ENCODE assay signal across 9 cellular contexts in the genomic region with DNA sequence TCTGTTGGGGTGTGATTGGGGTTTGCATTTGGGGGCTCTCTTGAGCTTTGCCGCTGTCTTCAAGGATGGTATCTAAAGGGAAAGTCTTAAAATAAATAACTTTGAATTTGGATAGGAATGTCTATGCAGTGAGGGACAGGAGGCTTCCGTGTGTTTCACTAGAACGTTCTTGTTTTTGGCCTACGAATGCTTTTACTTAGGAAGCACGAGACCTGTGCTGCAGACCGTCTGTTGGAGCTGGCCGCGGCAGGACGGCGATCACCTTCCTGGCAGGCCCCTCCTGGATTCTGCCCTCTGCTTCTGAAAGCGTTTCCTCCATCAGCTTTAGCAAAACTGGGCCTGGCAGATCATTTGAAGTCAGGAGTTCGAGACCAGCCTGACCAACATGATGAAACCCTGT. TPM values are rescaled to one million over a fixed set of nuclear protein-coding genes. Genes with fewer than 3 reads are reported as not detected.
DNase-seq lines count a peak whose midpoint lies in the region; ATAC-seq, FAIRE-seq and TF ChIP-seq lines count a peak whose summit lies in the region.
"Had no signal": no experiment of that assay in that cellular context is flagged by ENCODE, and none has a peak within 500 bp of the region (broad histone marks: within the 10 kb centered on the region; RNA-seq: fewer than 3 reads in every experiment).

No MANE protein-coding gene starts in this region.

- H3K36me3 Mint-ChIP-seq in CD8-positive, alpha-beta memory T cell: peaks cover 0 to 56% (median 4%) of the 10 kb centered on the region in 3 donors
- H3K36me3 Mint-ChIP-seq in activated T-helper 2 cell treated with anti-CD3 and anti-CD28 coated beads, Interferon-gamma antibody, Interleukin-2, Interleukin-4, amounts not matched to agents 10 μg/mL and 5 μg/mL and 100 μg/mL, durations not matched to agents 14 hours and 24 hours and 36 hours (ENCODE audit: low read depth): peaks cover 22% of the 10 kb centered on the region

- 0 to 22% methylated on average over 3 to 6 of the region's 12 CpGs for WGBS in gastroesophageal sphincter (ENCODE audit: low coverage in 1 of 2), 2 donors

- H3K27ac ChIP-seq in CD8-positive, alpha-beta memory T cell (ENCODE audit: low read depth, low read length): no peak overlapping the region
- peak overlapping the region; percentile 51 to 96 (median 90) for H3K27ac ChIP-seq in gastroesophageal sphincter

- no peaks in the 10 kb centered on the region for H3K27me3 Mint-ChIP-seq in CD8-positive, alpha-beta memory T cell
- H3K27me3 Mint-ChIP-seq in activated T-helper 2 cell treated with anti-CD3 and anti-CD28 coated beads, Interferon-gamma antibody, Interleukin-2, Interleukin-4, amounts not matched to agents 10 μg/mL and 5 μg/mL and 100 μg/mL, durations not matched to agents 14 hours and 24 hours and 36 hours (ENCODE audit: low read depth): no peaks in the 10 kb centered on the region

- CTCF ChIA-PET in CD8-positive, alpha-beta memory T cell (lab: Charles Lee): no interaction called here

- H3K4me1 ChIP-seq in CD8-positive, alpha-beta memory T cell (ENCODE audit: insufficient read depth, low read length): peaks cover 22% of the 10 kb centered on the region
- peaks cover 0 to 94% (median 26%) of the 10 kb centered on the region in 3 donors for H3K4me1 ChIP-seq in gastroesophageal sphincter

- peaks cover 30 to 65% (median 52%) of the 10 kb centered on the region in 3 donors for H3K4me1 Mint-ChIP-seq in CD8-positive, alpha-beta memory T cell
- peaks cover 25% of the 10 kb centered on the region for H3K4me1 Mint-ChIP-seq in activated T-helper 2 cell treated with anti-CD3 and anti-CD28 coated beads, Interferon-gamma antibody, Interleukin-2, Interleukin-4, amounts not matched to agents 10 μg/mL and 5 μg/mL and 100 μg/mL, durations not matched to agents 14 hours and 24 hours and 36 hours (ENCODE audit: low read depth)

- TF ChIP-seq POLR2A in gastroesophageal sphincter (IDR thresholded peaks at IDR 0.05): no peak
- no peak for TF ChIP-seq POLR2A in GM12892 (IDR thresholded peaks at IDR 0.05; ENCODE audit: low read depth, low read length)

- H3K9me3 ChIP-seq in CD8-positive, alpha-beta memory T cell (ENCODE audit: low read length): no peaks in the 10 kb centered on the region
- H3K9me3 ChIP-seq in gastroesophageal sphincter (no peaks in the 10 kb centered on the region), MG63 (no peaks in the 10 kb centered on the region)

- H3K27me3 ChIP-seq in CD8-positive, alpha-beta memory T cell (ENCODE audit: insufficient read depth, low read length, poor library complexity, severe bottlenecking): no peaks in the 10 kb centered on the region
- H3K27me3 ChIP-seq in gastroesophageal sphincter (no peaks in the 10 kb centered on the region), MG63 (no peaks in the 10 kb centered on the region)

- ATAC-seq in gastroesophageal sphincter (peak; percentile 40), sciatic nerve (peak; percentile 13)

- no peak for FAIRE-seq in GM12892 (lab: Jason Lieb, UNC)

- TF ChIP-seq EP300 in gastroesophageal sphincter (IDR thresholded peaks at IDR 0.05): no peak

- no peaks in the 10 kb centered on the region for H3K9me3 Mint-ChIP-seq in CD8-positive, alpha-beta memory T cell
- no peaks in the 10 kb centered on the region for H3K9me3 Mint-ChIP-seq in activated T-helper 2 cell treated with anti-CD3 and anti-CD28 coated beads, Interferon-gamma antibody, Interleukin-2, Interleukin-4, amounts not matched to agents 10 μg/mL and 5 μg/mL and 100 μg/mL, durations not matched to agents 14 hours and 24 hours and 36 hours

- intact Hi-C loops in activated T-helper 2 cell treated with anti-CD3 and anti-CD28 coated beads, Interferon-gamma antibody, Interleukin-2, Interleukin-4, amounts not matched to agents 10 μg/mL and 5 μg/mL and 100 μg/mL, durations not matched to agents 14 hours and 24 hours and 36 hours (cut with micrococcal nuclease): no loop called here
- intact Hi-C loops in sciatic nerve (cut with DNase I): no loop called here

- H3K36me3 ChIP-seq in CD8-positive, alpha-beta memory T cell (ENCODE audit: insufficient read depth, low read length): no peaks in the 10 kb centered on the region
- no peaks in the 10 kb centered on the region for H3K36me3 ChIP-seq in gastroesophageal sphincter
- H3K36me3 ChIP-seq in MG63: peaks cover 24% of the 10 kb centered on the region

- H3K4me3 Mint-ChIP-seq in CD8-positive, alpha-beta memory T cell: peak overlapping the region; percentile 83 to 93 (median 87)
- H3K4me3 Mint-ChIP-seq in activated T-helper 2 cell treated with anti-CD3 and anti-CD28 coated beads, Interferon-gamma antibody, Interleukin-2, Interleukin-4, amounts not matched to agents 10 μg/mL and 5 μg/mL and 100 μg/mL, durations not matched to agents 14 hours and 24 hours and 36 hours (ENCODE audit: low read depth): peak overlapping the region; percentile 84

- POLR2A ChIA-PET in CD8-positive, alpha-beta memory T cell (lab: Charles Lee): no interaction called here

- no peak overlapping the region for H3K4me3 ChIP-seq in CD8-positive, alpha-beta memory T cell (ENCODE audit: low read length)
- H3K4me3 ChIP-seq in gastroesophageal sphincter (peak overlapping the region in 1 of 2 donors; percentile 58), MG63 (no peak overlapping the region)

- DNase-seq in CD8-positive, alpha-beta memory T cell: no peak
- no peak for DNase-seq in activated T-helper 2 cell treated with anti-CD3 and anti-CD28 coated beads, Interferon-gamma antibody, Interleukin-2, Interleukin-4, amounts not matched to agents 10 μg/mL and 5 μg/mL and 100 μg/mL, durations not matched to agents 14 hours and 24 hours and 36 hours (ENCODE audit: low spot score)
- DNase-seq in sciatic nerve (ENCODE audit: low spot score) (no peak), DMS153 (lab: John Stamatoyannopoulos, UW) (no peak), MG63 (no peak), GM12892 (ENCODE audit: insufficient read length) (no peak), NCI-H1048 (lab: John Stamatoyannopoulos, UW) (no peak)
- DNase-seq: stimulated activated CD4-positive, alpha-beta T cell treated with anti-CD3 and anti-CD28 coated beads, Interleukin-4, amount 100 ng/mL, for 24 hours had no signal

- no peak for TF ChIP-seq CTCF in gastroesophageal sphincter (IDR thresholded peaks at IDR 0.05)

- H3K27ac Mint-ChIP-seq in CD8-positive, alpha-beta memory T cell: peak overlapping the region; percentile 32 to 92 (median 87)
- peak overlapping the region; percentile 83 for H3K27ac Mint-ChIP-seq in activated T-helper 2 cell treated with anti-CD3 and anti-CD28 coated beads, Interferon-gamma antibody, Interleukin-2, Interleukin-4, amounts not matched to agents 10 μg/mL and 5 μg/mL and 100 μg/mL, durations not matched to agents 14 hours and 24 hours and 36 hours

RNA-seq across cellular contexts. Expression of gene FOXK1, which starts 44.0 kb away (rescaled TPM):
- 10 to 100 TPM; 35.6 to 38.4 TPM for total RNA-seq in CD8-positive, alpha-beta memory T cell
- 4.5 TPM for polyA plus RNA-seq in CD8-positive, alpha-beta memory T cell
- total RNA-seq in activated T-helper 2 cell treated with anti-CD3 and anti-CD28 coated beads, Interferon-gamma antibody, Interleukin-2, Interleukin-4, amounts not matched to agents 10 μg/mL and 5 μg/mL and 100 μg/mL, durations not matched to agents 14 hours and 24 hours and 36 hours: 35.6 TPM in 2 replicates
- total RNA-seq in gastroesophageal sphincter: 10 to 100 TPM; 28.5 to 45.2 (median 30.0) TPM
- total RNA-seq in sciatic nerve: 37.7 TPM
- total RNA-seq in MG63 (2014; rRNA removed; shearing (Covaris generic); ENCODE audit: low replicate concordance): 21.8 and 23.9 TPM in 2 replicates
- 7.0 TPM for polyA plus RNA-seq in GM12892 (2012; ENCODE audit: missing spikeins)

RNA-seq across cellular contexts. Expression of gene AP5Z1, which starts 49.4 kb away (rescaled TPM):
- 10 to 100 TPM; 47.8 to 49.8 TPM for total RNA-seq in CD8-positive, alpha-beta memory T cell
- 38.9 TPM for polyA plus RNA-seq in CD8-positive, alpha-beta memory T cell
- 41.5 and 45.9 TPM in 2 replicates for total RNA-seq in activated T-helper 2 cell treated with anti-CD3 and anti-CD28 coated beads, Interferon-gamma antibody, Interleukin-2, Interleukin-4, amounts not matched to agents 10 μg/mL and 5 μg/mL and 100 μg/mL, durations not matched to agents 14 hours and 24 hours and 36 hours
- total RNA-seq in gastroesophageal sphincter (10 to 100 TPM; 13.0 to 33.9 (median 26.8) TPM), sciatic nerve (36.2 TPM)
- 23.0 and 38.2 TPM in 2 replicates for total RNA-seq in MG63 (2014; rRNA removed; shearing (Covaris generic); ENCODE audit: low replicate concordance)
- polyA plus RNA-seq in GM12892 (2012; ENCODE audit: missing spikeins): 13.9 TPM
